Comparison of ENCODE assay signal across 12 cellular contexts in the genomic region with DNA sequence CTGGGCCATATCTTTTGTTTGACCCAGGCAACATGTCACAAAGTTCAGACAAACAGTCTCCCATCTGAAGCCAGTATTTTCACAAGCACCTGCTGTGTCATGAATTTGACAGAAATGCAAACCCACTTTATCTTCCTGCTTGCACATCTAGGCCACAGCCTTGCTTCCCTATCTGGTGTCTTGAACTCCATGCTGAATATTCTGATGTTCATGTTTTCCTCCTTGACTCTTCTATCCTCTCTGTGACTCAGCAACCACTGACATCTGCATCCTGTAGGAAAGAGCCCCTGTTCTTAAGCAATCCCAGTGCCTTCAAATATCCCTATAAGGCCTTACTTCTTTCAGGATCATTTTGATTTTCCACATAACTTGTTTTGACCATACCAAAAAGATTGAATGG. TPM values are rescaled to one million over a fixed set of nuclear protein-coding genes. Genes with fewer than 3 reads are reported as not detected.
A peak's percentile ranks its signal among the peaks of the same experiment; 100 is the strongest.
DNase-seq lines count a peak whose midpoint lies in the region; ATAC-seq and TF ChIP-seq lines count a peak whose summit lies in the region.
"Had no signal": no experiment of that assay in that cellular context is flagged by ENCODE, and none has a peak within 500 bp of the region (broad histone marks: within the 10 kb centered on the region; RNA-seq: fewer than 3 reads in every experiment).

No MANE protein-coding gene starts in this region.

- no peak for DNase-seq in stimulated activated naive CD8-positive, alpha-beta T cell treated with anti-CD3 and anti-CD28 coated beads, Interleukin-15, amount 100 ng/mL, for 72 hours
- DNase-seq in fibroblast of mammary gland (ENCODE audit: low read depth) (peak; percentile 87), upper lobe of right lung (no peak)
- no peak for DNase-seq in activated CD8-positive, alpha-beta memory T cell treated with anti-CD3 and anti-CD28 coated beads, Interleukin-2, amount 50 U/mL, for 4 hours
- DNase-seq: activated gamma-delta T cell, endodermal cell, NCI-H2107 had no signal

- peaks cover 89% of the 10 kb centered on the region for H3K36me3 ChIP-seq in upper lobe of right lung

- peaks cover 72% of the 10 kb centered on the region for H3K4me1 Mint-ChIP-seq in stimulated activated naive CD8-positive, alpha-beta T cell treated with anti-CD3 and anti-CD28 coated beads, Interleukin-15, Interleukin-2, amounts not matched to agents 100 ng/mL and 50 ng/mL, for 24 hours (ENCODE audit: low read depth)
- peaks cover 60% of the 10 kb centered on the region for H3K4me1 Mint-ChIP-seq in stimulated activated naive CD8-positive, alpha-beta T cell treated with anti-CD3 and anti-CD28 coated beads, Interleukin-15, amount 100 ng/mL, for 72 hours

- peak overlapping the region; percentile 26 for H3K4me3 Mint-ChIP-seq in stimulated activated naive CD8-positive, alpha-beta T cell treated with anti-CD3 and anti-CD28 coated beads, Interleukin-15, Interleukin-2, amounts not matched to agents 100 ng/mL and 50 ng/mL, for 24 hours
- H3K4me3 Mint-ChIP-seq in stimulated activated naive CD8-positive, alpha-beta T cell treated with anti-CD3 and anti-CD28 coated beads, Interleukin-15, amount 100 ng/mL, for 72 hours, result no peak overlapping the region
- H3K4me3 Mint-ChIP-seq: endodermal cell had no signal

- peak overlapping the region; percentile 46 for H3K27ac Mint-ChIP-seq in stimulated activated naive CD8-positive, alpha-beta T cell treated with anti-CD3 and anti-CD28 coated beads, Interleukin-15, Interleukin-2, amounts not matched to agents 100 ng/mL and 50 ng/mL, for 24 hours
- H3K27ac Mint-ChIP-seq in stimulated activated naive CD8-positive, alpha-beta T cell treated with anti-CD3 and anti-CD28 coated beads, Interleukin-15, amount 100 ng/mL, for 72 hours, result no peak overlapping the region
- H3K27ac Mint-ChIP-seq: endodermal cell had no signal

- no peaks in the 10 kb centered on the region for H3K9me3 ChIP-seq in upper lobe of right lung

- TF ChIP-seq CTCF in VCaP (conservative IDR thresholded peaks at IDR 0.05) (no peak), fibroblast of mammary gland (conservative IDR thresholded peaks at IDR 0.05; ENCODE audit: control insufficient read depth, insufficient read depth, low read depth, low read length) (no peak), upper lobe of right lung (IDR thresholded peaks at IDR 0.05) (no peak)

- no peaks in the 10 kb centered on the region for H3K27me3 ChIP-seq in upper lobe of right lung
- H3K27me3 ChIP-seq: BLaER1 had no signal

- peaks cover 91% of the 10 kb centered on the region for H3K36me3 Mint-ChIP-seq in stimulated activated naive CD8-positive, alpha-beta T cell treated with anti-CD3 and anti-CD28 coated beads, Interleukin-15, Interleukin-2, amounts not matched to agents 100 ng/mL and 50 ng/mL, for 24 hours (ENCODE audit: low read depth)

- H3K4me3 ChIP-seq in fibroblast of mammary gland (ENCODE audit: control insufficient read depth, low read depth, low read length) (no peak overlapping the region), upper lobe of right lung (no peak overlapping the region)
- H3K4me3 ChIP-seq: BLaER1 had no signal

- intact Hi-C loops in upper lobe of right lung (cut with DNase I), result no loop called here

- H3K9me3 Mint-ChIP-seq in stimulated activated naive CD8-positive, alpha-beta T cell treated with anti-CD3 and anti-CD28 coated beads, Interleukin-15, Interleukin-2, amounts not matched to agents 100 ng/mL and 50 ng/mL, for 24 hours, result peaks cover under 1% of the 10 kb centered on the region
- H3K9me3 Mint-ChIP-seq in stimulated activated naive CD8-positive, alpha-beta T cell treated with anti-CD3 and anti-CD28 coated beads, Interleukin-15, amount 100 ng/mL, for 72 hours, result peaks cover 13 to 17% of the 10 kb centered on the region in 2 donors
- H3K9me3 Mint-ChIP-seq: endodermal cell had no signal

- no peaks in the 10 kb centered on the region for H3K27me3 Mint-ChIP-seq in stimulated activated naive CD8-positive, alpha-beta T cell treated with anti-CD3 and anti-CD28 coated beads, Interleukin-15, Interleukin-2, amounts not matched to agents 100 ng/mL and 50 ng/mL, for 24 hours
- no peaks in the 10 kb centered on the region for H3K27me3 Mint-ChIP-seq in stimulated activated naive CD8-positive, alpha-beta T cell treated with anti-CD3 and anti-CD28 coated beads, Interleukin-15, amount 100 ng/mL, for 72 hours

- H3K4me1 ChIP-seq in upper lobe of right lung, result no peaks in the 10 kb centered on the region

- ATAC-seq in stimulated activated naive CD8-positive, alpha-beta T cell treated with anti-CD3 and anti-CD28 coated beads, Interleukin-15, amount 100 ng/mL, for 72 hours, result no peak
- ATAC-seq in upper lobe of right lung (peak; percentile 24), GM19455 (IDR thresholded peaks at IDR 0.05; ENCODE audit: unreplicated experiment) (no peak), GM21786 (IDR thresholded peaks at IDR 0.05; ENCODE audit: unreplicated experiment) (no peak)

- H3K27ac ChIP-seq in VCaP, result peak overlapping the region; percentile 24
- no peak overlapping the region for H3K27ac ChIP-seq in upper lobe of right lung
- H3K27ac ChIP-seq: BLaER1 had no signal

RNA-seq across cellular contexts. Expression of a gene that starts 6.5 kb away (rescaled TPM):
- 512 TPM for total RNA-seq in upper lobe of right lung
